13 cellular contexts compared by ENCODE assay signal in genomic region chr2:109452318-109453305, GRCh38.
"Had no signal": no experiment of that assay in that cellular context is flagged by ENCODE, and none has a peak within 500 bp of the region (broad histone marks: within the 10 kb centered on the region; RNA-seq: fewer than 3 reads in every experiment).

No MANE protein-coding gene starts in this region.

- H3K27ac ChIP-seq: brain microvascular endothelial cell, esophagus squamous epithelium, parathyroid adenoma had no signal

- H3K4me1 ChIP-seq: parathyroid adenoma had no signal

- H3K36me3 ChIP-seq: brain microvascular endothelial cell had no signal

- DNase-seq: activated CD4-positive, alpha-beta T cell treated with anti-CD3 and anti-CD28 coated beads, Interleukin-2, amount 10 ng/mL, durations not matched to agents 7 days and 5 days; activated CD4-positive, CD25-positive, alpha-beta regulatory T cell; activated CD8-positive, alpha-beta memory T cell treated with anti-CD3 and anti-CD28 coated beads for 24 hours; amniotic stem cell; brain microvascular endothelial cell; esophagus squamous epithelium; foreskin fibroblast; glutamatergic neuron; retina; small intestine; T-helper 17 cell; trophoblast cell had no signal

- H3K4me3 ChIP-seq: esophagus squamous epithelium had no signal

- H3K27me3 ChIP-seq: brain microvascular endothelial cell had no signal

- H3K9me3 ChIP-seq: esophagus squamous epithelium had no signal

- FAIRE-seq: small intestine had no signal
